23 cellular contexts compared by ENCODE assay signal in the genomic region with DNA sequence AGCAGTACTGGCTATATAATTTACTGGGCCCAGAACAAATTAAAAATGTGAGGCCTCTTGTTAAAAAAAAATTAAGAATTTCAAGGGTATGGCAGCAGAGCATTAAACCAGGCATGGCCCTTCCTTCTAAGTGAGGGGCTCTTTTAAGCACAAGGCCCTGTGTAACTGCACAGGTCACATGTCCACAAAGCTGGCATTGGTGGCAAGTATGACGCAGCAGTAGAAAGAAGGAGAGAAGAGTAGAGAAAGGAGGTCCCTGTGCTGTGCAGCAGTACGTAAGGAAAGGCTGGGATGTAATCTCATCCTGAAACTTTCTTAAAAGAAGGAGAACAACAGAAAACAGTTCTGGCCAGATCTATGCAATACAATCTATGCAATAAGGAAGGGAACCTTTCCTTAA. TPM values are rescaled to one million over a fixed set of nuclear protein-coding genes. Genes with fewer than 3 reads are reported as not detected.
DNase-seq lines count a peak whose midpoint lies in the region; ATAC-seq and TF ChIP-seq lines count a peak whose summit lies in the region.
"Had no signal": no experiment of that assay in that cellular context is flagged by ENCODE, and none has a peak within 500 bp of the region (broad histone marks: within the 10 kb centered on the region; RNA-seq: fewer than 3 reads in every experiment).

No MANE protein-coding gene starts in this region.

- H3K4me1 ChIP-seq in tibial artery: peaks cover 0 to 4% (median 0%) of the 10 kb centered on the region in 4 donors

- H3K36me3 ChIP-seq in tibial artery: peaks cover 0 to 5% (median 0%) of the 10 kb centered on the region in 3 donors
- H3K36me3 ChIP-seq: brain microvascular endothelial cell had no signal

- no peaks in the 10 kb centered on the region for H3K9me3 ChIP-seq in tibial artery
- H3K9me3 ChIP-seq: spleen, upper lobe of right lung had no signal

- H3K27me3 Mint-ChIP-seq in T-helper 2 cell treated with Interferon-gamma antibody and Interleukin-4, amounts not matched to agents 5 μg/mL and 100 μg/mL, for 36 hours (ENCODE audit: low read depth): no peaks in the 10 kb centered on the region
- no peaks in the 10 kb centered on the region for H3K27me3 Mint-ChIP-seq in activated T-helper 17 cell treated with anti-CD3 and anti-CD28 coated beads, Interleukin-2, amount 50 U/mL, for 72 hours

- peaks cover 50% of the 10 kb centered on the region for H3K4me1 Mint-ChIP-seq in T-helper 2 cell treated with Interferon-gamma antibody and Interleukin-4, amounts not matched to agents 5 μg/mL and 100 μg/mL, for 36 hours (ENCODE audit: low read depth)
- H3K4me1 Mint-ChIP-seq in activated T-helper 17 cell treated with anti-CD3 and anti-CD28 coated beads, Interleukin-2, amount 50 U/mL, for 72 hours: peaks cover 47% of the 10 kb centered on the region
- peaks cover 55% of the 10 kb centered on the region for H3K4me1 Mint-ChIP-seq in stimulated activated effector memory CD8-positive, alpha-beta T cell treated with anti-CD3 and anti-CD28 coated beads, Interleukin-12 subunit alpha, Interleukin-12 subunit beta, amount 100 ng/mL, for 72 hours

- peak overlapping the region; percentile 54 for H3K4me3 Mint-ChIP-seq in T-helper 2 cell treated with Interferon-gamma antibody and Interleukin-4, amounts not matched to agents 5 μg/mL and 100 μg/mL, for 36 hours
- H3K4me3 Mint-ChIP-seq in activated T-helper 17 cell treated with anti-CD3 and anti-CD28 coated beads, Interleukin-2, amount 50 U/mL, for 72 hours: peak overlapping the region; percentile 32
- H3K4me3 Mint-ChIP-seq in stimulated activated effector memory CD8-positive, alpha-beta T cell treated with anti-CD3 and anti-CD28 coated beads, Interleukin-12 subunit alpha, Interleukin-12 subunit beta, amount 100 ng/mL, for 72 hours: no peak overlapping the region

- no peaks in the 10 kb centered on the region for H3K27me3 ChIP-seq in tibial artery
- H3K27me3 ChIP-seq: brain microvascular endothelial cell, spleen, upper lobe of right lung had no signal

- TF ChIP-seq CTCF in tibial artery (IDR thresholded peaks at IDR 0.05): no peak

- no peak overlapping the region for H3K4me3 ChIP-seq in tibial artery
- H3K4me3 ChIP-seq: coronary artery, spleen, upper lobe of right lung had no signal

- H3K27ac Mint-ChIP-seq in T-helper 2 cell treated with Interferon-gamma antibody and Interleukin-4, amounts not matched to agents 5 μg/mL and 100 μg/mL, for 36 hours: peak overlapping the region; percentile 80
- H3K27ac Mint-ChIP-seq in activated T-helper 17 cell treated with anti-CD3 and anti-CD28 coated beads, Interleukin-2, amount 50 U/mL, for 72 hours: peak overlapping the region; percentile 81
- peak overlapping the region; percentile 71 for H3K27ac Mint-ChIP-seq in stimulated activated effector memory CD8-positive, alpha-beta T cell treated with anti-CD3 and anti-CD28 coated beads, Interleukin-12 subunit alpha, Interleukin-12 subunit beta, amount 100 ng/mL, for 72 hours

- H3K36me3 Mint-ChIP-seq in T-helper 2 cell treated with Interferon-gamma antibody and Interleukin-4, amounts not matched to agents 5 μg/mL and 100 μg/mL, for 36 hours (ENCODE audit: low read depth): peaks cover 20% of the 10 kb centered on the region
- H3K36me3 Mint-ChIP-seq in activated T-helper 17 cell treated with anti-CD3 and anti-CD28 coated beads, Interleukin-2, amount 50 U/mL, for 72 hours (ENCODE audit: low read depth): peaks cover 95% of the 10 kb centered on the region
- peaks cover 67% of the 10 kb centered on the region for H3K36me3 Mint-ChIP-seq in stimulated activated effector memory CD8-positive, alpha-beta T cell treated with anti-CD3 and anti-CD28 coated beads, Interleukin-12 subunit alpha, Interleukin-12 subunit beta, amount 100 ng/mL, for 72 hours

- intact Hi-C loops in left cardiac atrium (cut with DNase I) (no loop called here), Right ventricle myocardium inferior (cut with DNase I) (no loop called here), tibial artery (cut with DNase I; ENCODE audit: low total_unique reads) (no loop called here)

- DNase-seq in T-helper 2 cell treated with Interferon-gamma antibody and Interleukin-4, amounts not matched to agents 5 μg/mL and 100 μg/mL, for 36 hours (ENCODE audit: low spot score): no peak
- no peak for DNase-seq in T-helper 2 cell
- DNase-seq in left cardiac atrium: peak; percentile 24
- no peak for DNase-seq in Right ventricle myocardium inferior (ENCODE audit: missing footprints)
- DNase-seq in stimulated activated effector memory CD8-positive, alpha-beta T cell treated with anti-CD3 and anti-CD28 coated beads, Interleukin-12 subunit alpha, Interleukin-12 subunit beta, amount 100 ng/mL, for 72 hours (ENCODE audit: low spot score in 2 of 2): no peak
- no peak for DNase-seq in glomerular visceral epithelial cell (ENCODE audit: extremely low spot score)
- no peak for DNase-seq in tibial artery
- DNase-seq: 8988T; activated CD4-positive, alpha-beta T cell treated with anti-CD3 and anti-CD28 coated beads, Interleukin-2, amount 50 U/mL, for 1 hour; activated T-cell treated with anti-CD3 and anti-CD28 coated beads, Interleukin-2, amount 50 U/mL, for 1 hour; AML-193; brain microvascular endothelial cell; mesenchymal stem cell; NCI-H1105 treated with DMSO at 0.1 percent for 48 hours; NCI-H2081 treated with DMSO at 0.1 percent for 48 hours; PC-3; retina; SIG-M5; spleen; stimulated activated CD4-positive, alpha-beta T cell treated with anti-CD3 and anti-CD28 coated beads, Interleukin-4, amount 100 ng/mL, for 24 hours; upper lobe of right lung had no signal

- no peak overlapping the region for H3K27ac ChIP-seq in tibial artery
- H3K27ac ChIP-seq: brain microvascular endothelial cell, coronary artery, spleen, upper lobe of right lung had no signal

- no peaks in the 10 kb centered on the region for H3K9me3 Mint-ChIP-seq in T-helper 2 cell treated with Interferon-gamma antibody and Interleukin-4, amounts not matched to agents 5 μg/mL and 100 μg/mL, for 36 hours
- H3K9me3 Mint-ChIP-seq in activated T-helper 17 cell treated with anti-CD3 and anti-CD28 coated beads, Interleukin-2, amount 50 U/mL, for 72 hours: no peaks in the 10 kb centered on the region
- no peaks in the 10 kb centered on the region for H3K9me3 Mint-ChIP-seq in stimulated activated effector memory CD8-positive, alpha-beta T cell treated with anti-CD3 and anti-CD28 coated beads, Interleukin-12 subunit alpha, Interleukin-12 subunit beta, amount 100 ng/mL, for 72 hours

- ATAC-seq in left cardiac atrium: peak in 1 of 2 donors; percentile 45
- no peak for ATAC-seq in Right ventricle myocardium inferior
- no peak for ATAC-seq in activated T-helper 17 cell treated with anti-CD3 and anti-CD28 coated beads, Interleukin-2, amount 50 U/mL, for 72 hours (replicated peaks)
- no peak for ATAC-seq in stimulated activated effector memory CD8-positive, alpha-beta T cell treated with anti-CD3 and anti-CD28 coated beads, Interleukin-12 subunit alpha, Interleukin-12 subunit beta, amount 100 ng/mL, for 72 hours
- ATAC-seq: PC-3, upper lobe of right lung had no signal

RNA-seq across cellular contexts. Expression of a gene that starts 51.2 kb away (rescaled TPM):
- total RNA-seq in left cardiac atrium (10 to 100 TPM; 69.9 to 73.4 TPM), Right ventricle myocardium inferior (45.1 TPM)
- total RNA-seq in activated T-helper 17 cell treated with anti-CD3 and anti-CD28 coated beads, Interleukin-2, amount 50 U/mL, for 72 hours: 100 to 1,000 TPM; 170 to 190 TPM
